18 cellular contexts compared by ENCODE assay signal in genomic region chr13:79349011-79349410, GRCh38. TPM values are rescaled to one million over a fixed set of nuclear protein-coding genes. Genes with fewer than 3 reads are reported as not detected.
A peak's percentile ranks its signal among the peaks of the same experiment; 100 is the strongest.
DNase-seq lines count a peak whose midpoint lies in the region; ATAC-seq and TF ChIP-seq lines count a peak whose summit lies in the region.
"Had no signal": no experiment of that assay in that cellular context is flagged by ENCODE, and none has a peak within 500 bp of the region (broad histone marks: within the 10 kb centered on the region; RNA-seq: fewer than 3 reads in every experiment).

No MANE protein-coding gene starts in this region.

- WGBS in right lobe of liver (ENCODE audit: insufficient coverage, low coverage, low lambda C conversion rate, missing lambda C conversion rate), result 91% methylated on average over 3 of the region's 3 CpGs

- DNase-seq in EH (ENCODE audit: low read depth) (peak; percentile 32), amniotic epithelial cell (ENCODE audit: low read depth) (peak; percentile 72), fibroblast of mammary gland (ENCODE audit: low read depth) (peak; percentile 12), GM03348 (ENCODE audit: low spot score) (no peak), right lobe of liver (no peak), midbrain (lab: John Stamatoyannopoulos, UW) (no peak)
- DNase-seq: 8988T, DND-41, GF-D8, GOT3, Karpas-422, NCI-H1694 treated with DMSO at 0.1 percent for 48 hours, NCI-H510A, NCI-H774 had no signal

- ATAC-seq in right lobe of liver (no peak), HG03378 (IDR thresholded peaks at IDR 0.05; ENCODE audit: unreplicated experiment) (no peak)
- ATAC-seq: GM12878, Right ventricle myocardium inferior had no signal

- no peak for TF ChIP-seq CTCF in HEK293 (tag by site-specific recombination; IDR thresholded peaks at IDR 0.05)
- TF ChIP-seq CTCF in fibroblast of mammary gland (conservative IDR thresholded peaks at IDR 0.05; ENCODE audit: control insufficient read depth, insufficient read depth, low read depth, low read length), result no peak
- no peak for TF ChIP-seq CTCF in right lobe of liver (IDR thresholded peaks at IDR 0.05)

- H3K36me3 ChIP-seq in HEK293 (ENCODE audit: control insufficient read depth in 2 of 2, insufficient read depth in 1 of 2, low read length in 2 of 2) (peaks cover 4 to 65% of the 10 kb centered on the region in 2 experiments; a peak in 1 of 3 replicates), right lobe of liver (peaks cover 0 to 18% (median 5%) of the 10 kb centered on the region in 4 donors)

- H3K27me3 ChIP-seq in right lobe of liver, result no peaks in the 10 kb centered on the region

- H3K9me3 ChIP-seq in HEK293 (ENCODE audit: control insufficient read depth, insufficient read depth, low read depth, low read length) (no peaks in the 10 kb centered on the region), right lobe of liver (no peaks in the 10 kb centered on the region)

- H3K4me1 ChIP-seq in HEK293 (ENCODE audit: control insufficient read depth, insufficient read depth, low read length) (no peaks in the 10 kb centered on the region), right lobe of liver (no peaks in the 10 kb centered on the region)

- TF ChIP-seq POLR2A in right lobe of liver (IDR thresholded peaks at IDR 0.05), result no peak

- CTCF ChIA-PET in HEK293 (lab: Yijun Ruan, JAX), result interaction anchor here (0.9 to 1.0 kb wide), 3 partner anchors 11 to 558 kb away, joined by 3 to 4 read pairs (median 3); no protein-coding TSS in a partner anchor

- intact Hi-C loops in right lobe of liver (cut with DNase I), result no loop called here

- POLR2A ChIA-PET in HEK293 (lab: Yijun Ruan, JAX), result no interaction called here

- H3K4me3 ChIP-seq in HEK293 (ENCODE audit: low read depth, low read length), result no peak overlapping the region
- H3K4me3 ChIP-seq in fibroblast of mammary gland (ENCODE audit: control insufficient read depth, low read depth, low read length), result no peak overlapping the region
- H3K4me3 ChIP-seq in right lobe of liver, result no peak overlapping the region
- H3K4me3 ChIP-seq: GM12878 had no signal

- no peak overlapping the region for H3K27ac ChIP-seq in HEK293 (ENCODE audit: extremely low read depth, low read depth, low read length)
- no peak overlapping the region for H3K27ac ChIP-seq in right lobe of liver

TF ChIP-seq in HEK293, 187 proteins besides CTCF, POLR2A, EP300 and RAD21:
- 0 out of 2 replicates have a peak, but pooled peaks have one; percentile 15 for TF ChIP-seq ATF2 (tag by site-specific recombination; IDR thresholded peaks at IDR 0.05; ENCODE audit: low read depth)
- TF ChIP-seq ZNF423 (tag by site-specific recombination; IDR thresholded peaks at IDR 0.05), result no peak
- TF ChIP-seq ZNF654 (tag by site-specific recombination; IDR thresholded peaks at IDR 0.05; ENCODE audit: low read depth), result no peak

RNA-seq across cellular contexts. Expression of gene RBM26, which starts 57.0 kb away (rescaled TPM):
- total RNA-seq in right lobe of liver, result 10 to 100 TPM; 12.9 to 16.7 (median 15.1) TPM

Comparison
In these comparisons a context has a peak if more than half of its experiments do, and no peak if none do; other contexts are left out.
1. DNase-seq: peak in EH (single experiment), amniotic epithelial cell (single experiment) and fibroblast of mammary gland (single experiment); none in GM03348 (single experiment), right lobe of liver (0 of 3) and midbrain (single experiment).